ENCODE assay signal across 13 cellular contexts in the genomic region with DNA sequence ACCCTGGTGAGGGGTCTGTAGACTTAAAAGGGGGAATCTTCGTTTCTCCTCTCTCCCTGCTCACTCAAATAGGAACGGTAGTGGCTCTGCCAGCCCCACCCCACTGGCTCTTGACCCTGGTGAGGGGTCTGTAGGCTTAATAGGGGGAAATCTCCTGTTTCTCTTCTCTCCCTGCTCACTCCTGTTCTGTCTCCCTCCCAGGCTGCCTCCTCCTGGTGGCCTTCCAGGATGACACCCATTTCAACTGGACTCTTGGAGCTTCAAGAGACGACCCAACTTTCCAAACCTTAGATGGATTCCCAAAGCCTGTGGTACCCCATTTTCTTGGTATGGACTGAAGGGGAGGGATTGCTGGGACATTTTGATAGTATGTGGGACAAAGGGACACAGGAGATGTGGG. TPM values are rescaled to one million over a fixed set of nuclear protein-coding genes. Genes with fewer than 3 reads are reported as not detected.
DNase-seq lines count a peak whose midpoint lies in the region; ATAC-seq and TF ChIP-seq lines count a peak whose summit lies in the region.
"Had no signal": no experiment of that assay in that cellular context is flagged by ENCODE, and none has a peak within 500 bp of the region (broad histone marks: within the 10 kb centered on the region; RNA-seq: fewer than 3 reads in every experiment).

No MANE protein-coding gene starts in this region.

- no peaks in the 10 kb centered on the region for H3K36me3 ChIP-seq in osteoblast (ENCODE audit: insufficient read depth, low read length)
- H3K36me3 ChIP-seq: Peyer's patch had no signal

- no peak overlapping the region for H3K4me3 ChIP-seq in osteoblast (ENCODE audit: insufficient read depth, low read length)

- peaks cover 12% of the 10 kb centered on the region for H3K27me3 Mint-ChIP-seq in endothelial cell (ENCODE audit: unreplicated experiment)

- H3K9me3 Mint-ChIP-seq in endothelial cell (ENCODE audit: unreplicated experiment) = no peaks in the 10 kb centered on the region
- H3K9me3 Mint-ChIP-seq: activated naive CD4-positive, alpha-beta T cell treated with anti-CD3 and anti-CD28 coated beads, Interleukin-2, amount 10 ng/mL, durations not matched to agents 7 days and 5 days had no signal

- peak; percentile 35 for TF ChIP-seq CTCF in endothelial cell (IDR thresholded peaks at IDR 0.05; ENCODE audit: unreplicated experiment)
- peak; percentile 27 for TF ChIP-seq CTCF in osteoblast (IDR thresholded peaks at IDR 0.05; ENCODE audit: extremely low read depth, low read depth, low read length)

- H3K36me3 Mint-ChIP-seq in endothelial cell (ENCODE audit: low read depth, unreplicated experiment) = no peaks in the 10 kb centered on the region
- H3K36me3 Mint-ChIP-seq: activated naive CD4-positive, alpha-beta T cell treated with anti-CD3 and anti-CD28 coated beads, Interleukin-2, amount 10 ng/mL, durations not matched to agents 7 days and 5 days had no signal

- no peak overlapping the region for H3K27ac ChIP-seq in osteoblast (ENCODE audit: low read depth, low read length)

- ATAC-seq in GM18511 (IDR thresholded peaks at IDR 0.05; ENCODE audit: unreplicated experiment) = no peak
- ATAC-seq: activated CD4-positive, CD25-positive, alpha-beta regulatory T cell treated with anti-CD3 and anti-CD28 coated beads, Interleukin-2, amount 50 U/mL, for 24 hours had no signal

- H3K27ac Mint-ChIP-seq in endothelial cell (ENCODE audit: unreplicated experiment) = no peak overlapping the region
- H3K27ac Mint-ChIP-seq: activated naive CD4-positive, alpha-beta T cell treated with anti-CD3 and anti-CD28 coated beads, Interleukin-2, amount 10 ng/mL, durations not matched to agents 7 days and 5 days had no signal

- H3K4me2 ChIP-seq in osteoblast (ENCODE audit: insufficient read depth, low read length) = no peak overlapping the region

- peaks cover 22% of the 10 kb centered on the region for H3K4me1 Mint-ChIP-seq in endothelial cell (ENCODE audit: unreplicated experiment)

- no peaks in the 10 kb centered on the region for H3K9me3 ChIP-seq in osteoblast (ENCODE audit: low read depth, low read length)
- H3K9me3 ChIP-seq: Peyer's patch had no signal

- H3K79me2 ChIP-seq in osteoblast (ENCODE audit: insufficient read depth, low read length) = no peaks in the 10 kb centered on the region

- DNase-seq in DMS 273 (lab: John Stamatoyannopoulos, UW; ENCODE audit: unreplicated experiment) (peak; percentile 55), DMS 273 treated with DMSO at 0.1 percent for 48 hours (lab: John Stamatoyannopoulos, UW) (no peak), NCI-H69 (lab: John Stamatoyannopoulos, UW) (peak; percentile 19), endothelial cell (ENCODE audit: low spot score) (peak; percentile 31), osteoblast (ENCODE audit: insufficient read length, low spot score, missing footprints) (no peak), GM19238 (ENCODE audit: insufficient read length, low spot score) (no peak), middle frontal gyrus (ENCODE audit: extremely low spot score, low spot score) (no peak)
- DNase-seq: activated naive CD4-positive, alpha-beta T cell treated with anti-CD3 and anti-CD28 coated beads, Interleukin-2, amount 10 ng/mL, durations not matched to agents 7 days and 5 days; kidney; NCI-H1694; Peyer's patch had no signal

- no peak overlapping the region for H2AFZ ChIP-seq in osteoblast (ENCODE audit: low read length)

- H4K20me1 ChIP-seq in osteoblast (ENCODE audit: insufficient read depth, low read length) = peaks cover 7% of the 10 kb centered on the region

- H3K27me3 ChIP-seq in osteoblast (ENCODE audit: insufficient read depth, low read length) = peaks cover 9% of the 10 kb centered on the region
- H3K27me3 ChIP-seq: Peyer's patch had no signal

- H3K4me1 ChIP-seq in osteoblast (ENCODE audit: insufficient read depth, low read length) = peaks cover 11% of the 10 kb centered on the region

- peak overlapping the region; percentile 72 for H3K4me3 Mint-ChIP-seq in endothelial cell (ENCODE audit: unreplicated experiment)
- H3K4me3 Mint-ChIP-seq: activated naive CD4-positive, alpha-beta T cell treated with anti-CD3 and anti-CD28 coated beads, Interleukin-2, amount 10 ng/mL, durations not matched to agents 7 days and 5 days had no signal

RNA-seq across cellular contexts. Expression of a gene that starts 1.4 kb away (rescaled TPM):
- total RNA-seq in endothelial cell (ENCODE audit: unreplicated experiment) = 10.7 TPM
- 8.7 and 14.7 TPM in 2 replicates for total RNA-seq in osteoblast

RNA-seq across cellular contexts. Expression of a gene that starts 56.2 kb away (rescaled TPM):
- not detected for total RNA-seq in endothelial cell (ENCODE audit: unreplicated experiment)
- 0.72 TPM in 1 of 2 replicates, not detected in the other for total RNA-seq in osteoblast

Comparison
In these comparisons a context has a peak if more than half of its experiments do, and no peak if none do; other contexts are left out.
1. DNase-seq: peak in DMS 273 (single experiment), NCI-H69 (single experiment) and endothelial cell (single experiment); none in DMS 273 treated with DMSO at 0.1 percent for 48 hours (single experiment), osteoblast (single experiment), GM19238 (single experiment) and middle frontal gyrus (single experiment).